In genomic region chr19:6543866-6544347, GRCh38 we compare ENCODE assay signal across 16 cellular contexts. TPM values are rescaled to one million over a fixed set of nuclear protein-coding genes. Genes with fewer than 3 reads are reported as not detected.
A peak's percentile ranks its signal among the peaks of the same experiment; 100 is the strongest.
DNase-seq lines count a peak whose midpoint lies in the region; ATAC-seq and TF ChIP-seq lines count a peak whose summit lies in the region.
"Had no signal": no experiment of that assay in that cellular context is flagged by ENCODE, and none has a peak within 500 bp of the region (broad histone marks: within the 10 kb centered on the region; RNA-seq: fewer than 3 reads in every experiment).

No MANE protein-coding gene starts in this region.

- H3K9me3 Mint-ChIP-seq in activated T-cell treated with anti-CD3 and anti-CD28 coated beads, Interleukin-2, amount 50 U/mL, for 24 hours: peaks cover 5% of the 10 kb centered on the region
- no peaks in the 10 kb centered on the region for H3K9me3 Mint-ChIP-seq in activated T-helper 17 cell treated with anti-CD3 and anti-CD28 coated beads, Interleukin-2, amount 50 U/mL, for 72 hours
- H3K9me3 Mint-ChIP-seq in stimulated activated effector memory CD8-positive, alpha-beta T cell treated with anti-CD3 and anti-CD28 coated beads, Interleukin-12 subunit alpha, Interleukin-12 subunit beta, amount 100 ng/mL, for 72 hours: no peaks in the 10 kb centered on the region

- no peaks in the 10 kb centered on the region for H3K36me3 Mint-ChIP-seq in activated T-cell treated with anti-CD3 and anti-CD28 coated beads, Interleukin-2, amount 50 U/mL, for 24 hours (ENCODE audit: low read depth)
- H3K36me3 Mint-ChIP-seq in activated T-helper 17 cell treated with anti-CD3 and anti-CD28 coated beads, Interleukin-2, amount 50 U/mL, for 72 hours (ENCODE audit: low read depth): no peaks in the 10 kb centered on the region
- peaks cover 6% of the 10 kb centered on the region for H3K36me3 Mint-ChIP-seq in stimulated activated effector memory CD8-positive, alpha-beta T cell treated with anti-CD3 and anti-CD28 coated beads, Interleukin-12 subunit alpha, Interleukin-12 subunit beta, amount 100 ng/mL, for 72 hours
- H3K36me3 Mint-ChIP-seq: CD14-positive monocyte had no signal

- H3K27ac Mint-ChIP-seq in activated T-cell treated with anti-CD3 and anti-CD28 coated beads, Interleukin-2, amount 50 U/mL, for 24 hours: peak overlapping the region; percentile 44
- no peak overlapping the region for H3K27ac Mint-ChIP-seq in activated T-helper 17 cell treated with anti-CD3 and anti-CD28 coated beads, Interleukin-2, amount 50 U/mL, for 72 hours
- peak overlapping the region; percentile 43 for H3K27ac Mint-ChIP-seq in stimulated activated effector memory CD8-positive, alpha-beta T cell treated with anti-CD3 and anti-CD28 coated beads, Interleukin-12 subunit alpha, Interleukin-12 subunit beta, amount 100 ng/mL, for 72 hours
- H3K27ac Mint-ChIP-seq: CD14-positive monocyte had no signal

- DNase-seq in activated T-cell treated with anti-CD3 and anti-CD28 coated beads, Interleukin-2, amount 50 U/mL, for 24 hours: no peak
- no peak for DNase-seq in activated T-cell treated with anti-CD3 and anti-CD28 coated beads, Interleukin-2, amount 50 U/mL, for 48 hours
- DNase-seq in GM13977 (ENCODE audit: low spot score) (peak; percentile 39), NCI-H2227 (lab: John Stamatoyannopoulos, UW; ENCODE audit: unreplicated experiment) (no peak)
- peak in 1 of 2 donors; percentile 61 for DNase-seq in stimulated activated effector memory CD8-positive, alpha-beta T cell treated with anti-CD3 and anti-CD28 coated beads, Interleukin-12 subunit alpha, Interleukin-12 subunit beta, amount 100 ng/mL, for 72 hours (ENCODE audit: low spot score in 2 of 2)
- DNase-seq: Caco-2, GM23248, NCI-H69, PC-9 had no signal

- peaks cover 3% of the 10 kb centered on the region for H3K27me3 Mint-ChIP-seq in activated T-cell treated with anti-CD3 and anti-CD28 coated beads, Interleukin-2, amount 50 U/mL, for 24 hours
- no peaks in the 10 kb centered on the region for H3K27me3 Mint-ChIP-seq in activated T-helper 17 cell treated with anti-CD3 and anti-CD28 coated beads, Interleukin-2, amount 50 U/mL, for 72 hours

- no peak for TF ChIP-seq CTCF in GM13977 (IDR thresholded peaks at IDR 0.05; ENCODE audit: extremely low read depth, insufficient read depth, missing control alignments)

- ATAC-seq in activated T-helper 17 cell treated with anti-CD3 and anti-CD28 coated beads, Interleukin-2, amount 50 U/mL, for 72 hours (replicated peaks): peak; percentile 29
- ATAC-seq in stimulated activated effector memory CD8-positive, alpha-beta T cell treated with anti-CD3 and anti-CD28 coated beads, Interleukin-12 subunit alpha, Interleukin-12 subunit beta, amount 100 ng/mL, for 72 hours: peak; percentile 51
- ATAC-seq in HG02642 (IDR thresholded peaks at IDR 0.05; ENCODE audit: poor library complexity, unreplicated experiment): no peak
- no peak for ATAC-seq in HG03460 (IDR thresholded peaks at IDR 0.05; ENCODE audit: unreplicated experiment)
- ATAC-seq: HCT116, K562 had no signal

- no peak overlapping the region for H3K4me3 Mint-ChIP-seq in activated T-cell treated with anti-CD3 and anti-CD28 coated beads, Interleukin-2, amount 50 U/mL, for 24 hours
- H3K4me3 Mint-ChIP-seq in activated T-helper 17 cell treated with anti-CD3 and anti-CD28 coated beads, Interleukin-2, amount 50 U/mL, for 72 hours: no peak overlapping the region
- H3K4me3 Mint-ChIP-seq in stimulated activated effector memory CD8-positive, alpha-beta T cell treated with anti-CD3 and anti-CD28 coated beads, Interleukin-12 subunit alpha, Interleukin-12 subunit beta, amount 100 ng/mL, for 72 hours: peak overlapping the region; percentile 22

- peaks cover 2% of the 10 kb centered on the region for H3K4me1 Mint-ChIP-seq in activated T-cell treated with anti-CD3 and anti-CD28 coated beads, Interleukin-2, amount 50 U/mL, for 24 hours (ENCODE audit: low read depth)
- no peaks in the 10 kb centered on the region for H3K4me1 Mint-ChIP-seq in activated T-helper 17 cell treated with anti-CD3 and anti-CD28 coated beads, Interleukin-2, amount 50 U/mL, for 72 hours
- H3K4me1 Mint-ChIP-seq in stimulated activated effector memory CD8-positive, alpha-beta T cell treated with anti-CD3 and anti-CD28 coated beads, Interleukin-12 subunit alpha, Interleukin-12 subunit beta, amount 100 ng/mL, for 72 hours: peaks cover 17% of the 10 kb centered on the region
- H3K4me1 Mint-ChIP-seq: CD14-positive monocyte had no signal

- in situ Hi-C loops in GM13977 (cut with MboI; ENCODE audit: low pct_unique_long_range_greater_than_20kb, low sequenced_read_pairs, unreplicated experiment): no loop called here

RNA-seq across cellular contexts. Expression of gene TNFSF9, which starts 13.1 kb away (rescaled TPM):
- 1 to 10 TPM; 2.9 to 6.0 TPM for total RNA-seq in activated T-helper 17 cell treated with anti-CD3 and anti-CD28 coated beads, Interleukin-2, amount 50 U/mL, for 72 hours

RNA-seq across cellular contexts. Expression of gene TUBB4A, which starts 41.8 kb away (rescaled TPM):
- total RNA-seq in activated T-helper 17 cell treated with anti-CD3 and anti-CD28 coated beads, Interleukin-2, amount 50 U/mL, for 72 hours: 1 to 10 TPM; 2.6 to 2.7 TPM
- total RNA-seq: GM23248, PC-9 had no signal

RNA-seq across cellular contexts. Expression of gene CD70, which starts 47.0 kb away (rescaled TPM):
- 10 to 100 TPM; 41.1 to 53.1 TPM for total RNA-seq in activated T-helper 17 cell treated with anti-CD3 and anti-CD28 coated beads, Interleukin-2, amount 50 U/mL, for 72 hours
- total RNA-seq: Caco-2, GM23248, PC-9, SK-MEL-5 had no signal

Comparison
In these comparisons a context has a peak if more than half of its experiments do, and no peak if none do; other contexts are left out.
1. ATAC-seq: peak in activated T-helper 17 cell treated with anti-CD3 and anti-CD28 coated beads, Interleukin-2, amount 50 U/mL, for 72 hours (single experiment) and stimulated activated effector memory CD8-positive, alpha-beta T cell treated with anti-CD3 and anti-CD28 coated beads, Interleukin-12 subunit alpha, Interleukin-12 subunit beta, amount 100 ng/mL, for 72 hours (single experiment); none in HG02642 (single experiment) and HG03460 (single experiment).